Comparison of ENCODE assay signal across 1 cellular context in the genomic region with DNA sequence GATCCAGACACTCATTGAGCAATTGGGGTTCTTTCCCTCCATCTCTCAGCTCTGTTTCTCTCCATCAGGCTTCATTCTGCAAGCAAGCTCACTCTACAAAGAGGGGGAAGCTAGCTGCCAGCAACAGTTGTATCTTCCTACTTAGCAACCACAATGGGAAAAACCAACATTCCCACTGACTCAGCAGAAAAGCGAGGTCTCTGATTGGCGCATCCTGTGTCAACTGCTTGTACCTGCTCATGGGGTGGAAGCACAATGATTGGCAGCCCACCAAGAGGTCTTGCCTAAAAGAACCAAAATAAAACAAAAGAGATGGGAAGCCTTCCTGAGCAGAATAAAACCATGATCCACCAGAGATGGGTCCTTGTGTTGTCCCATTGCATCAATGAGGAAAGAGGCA.
TF ChIP-seq lines count a peak whose summit lies in the region.

No MANE protein-coding gene starts in this region.

TF ChIP-seq in HCT116, 20 proteins besides CTCF, POLR2A, EP300 and RAD21 (continued from another document):
- TF ChIP-seq, protein P1, sequence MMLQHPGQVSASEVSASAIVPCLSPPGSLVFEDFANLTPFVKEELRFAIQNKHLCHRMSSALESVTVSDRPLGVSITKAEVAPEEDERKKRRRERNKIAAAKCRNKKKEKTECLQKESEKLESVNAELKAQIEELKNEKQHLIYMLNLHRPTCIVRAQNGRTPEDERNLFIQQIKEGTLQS (IDR thresholded peaks at IDR 0.05), result no peak
- TF ChIP-seq, protein P2, sequence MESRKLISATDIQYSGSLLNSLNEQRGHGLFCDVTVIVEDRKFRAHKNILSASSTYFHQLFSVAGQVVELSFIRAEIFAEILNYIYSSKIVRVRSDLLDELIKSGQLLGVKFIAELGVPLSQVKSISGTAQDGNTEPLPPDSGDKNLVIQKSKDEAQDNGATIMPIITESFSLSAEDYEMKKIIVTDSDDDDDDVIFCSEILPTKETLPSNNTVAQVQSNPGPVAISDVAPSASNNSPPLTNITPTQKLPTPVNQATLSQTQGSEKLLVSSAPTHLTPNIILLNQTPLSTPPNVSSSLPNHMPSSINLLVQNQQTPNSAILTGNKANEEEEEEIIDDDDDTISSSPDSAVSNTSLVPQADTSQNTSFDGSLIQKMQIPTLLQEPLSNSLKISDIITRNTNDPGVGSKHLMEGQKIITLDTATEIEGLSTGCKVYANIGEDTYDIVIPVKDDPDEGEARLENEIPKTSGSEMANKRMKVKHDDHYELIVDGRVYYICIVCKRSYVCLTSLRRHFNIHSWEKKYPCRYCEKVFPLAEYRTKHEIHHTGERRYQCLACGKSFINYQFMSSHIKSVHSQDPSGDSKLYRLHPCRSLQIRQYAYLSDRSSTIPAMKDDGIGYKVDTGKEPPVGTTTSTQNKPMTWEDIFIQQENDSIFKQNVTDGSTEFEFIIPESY (IDR thresholded peaks at IDR 0.05; ENCODE audit: extremely low read depth, insufficient replicate concordance, low read length), result no peak
- no peak for TF ChIP-seq SP1 (IDR thresholded peaks at IDR 0.05; ENCODE audit: low read depth)
- no peak for TF ChIP-seq CEBPB (IDR thresholded peaks at IDR 0.05; ENCODE audit: low read depth)
- TF ChIP-seq EZH2phosphoT487 (IDR thresholded peaks at IDR 0.05; ENCODE audit: borderline replicate concordance), result no peak
- no peak for TF ChIP-seq JUND (IDR thresholded peaks at IDR 0.05)
- TF ChIP-seq EZH2 (IDR thresholded peaks at IDR 0.05), result no peak
- TF ChIP-seq ELF1 (IDR thresholded peaks at IDR 0.05; ENCODE audit: borderline replicate concordance, low read depth), result no peak
